1 cellular context compared by ENCODE assay signal in the genomic region with DNA sequence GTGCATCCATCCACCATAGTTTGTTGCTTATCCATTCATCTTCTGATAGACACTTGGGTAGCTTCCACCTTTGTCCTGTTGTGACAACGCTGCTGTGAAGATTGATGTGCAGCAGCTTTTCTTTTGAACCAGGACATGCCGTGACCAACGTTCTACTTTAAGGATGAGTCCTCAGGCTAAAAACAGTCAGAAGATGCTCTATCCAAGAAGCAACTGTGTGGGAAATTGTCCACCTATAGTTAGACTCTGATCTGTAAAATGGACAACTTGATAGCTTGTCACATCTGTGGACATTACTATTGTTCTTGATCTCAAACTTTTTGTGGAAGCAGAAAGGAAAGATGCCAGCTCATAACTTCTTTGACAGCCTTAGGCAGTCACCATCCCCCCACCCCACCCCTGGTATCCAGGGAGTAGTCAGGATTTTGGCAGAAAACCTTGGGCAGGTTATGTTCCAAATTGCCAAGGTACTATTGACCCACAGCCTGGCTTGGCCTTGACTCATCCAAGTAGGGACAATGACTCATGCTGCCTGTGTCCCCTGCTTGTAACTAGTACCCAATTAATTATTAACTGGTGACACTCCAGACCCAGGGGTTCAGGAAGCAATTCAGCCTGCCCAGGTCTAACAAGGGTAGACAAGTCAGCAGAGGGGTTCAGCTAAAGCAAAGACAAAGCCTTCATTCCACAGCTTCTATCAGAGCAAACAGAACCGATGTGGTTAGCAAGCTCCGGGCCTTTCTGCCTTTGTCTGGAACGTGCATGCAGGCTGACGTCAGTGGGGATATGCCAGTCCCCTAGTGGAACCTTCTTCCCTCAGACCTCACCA.
TF ChIP-seq lines count a peak whose summit lies in the region.

No MANE protein-coding gene starts in this region.

TF ChIP-seq in HepG2, 621 proteins besides CTCF, POLR2A, EP300 and RAD21 (continued from another document and continues in another):
- TF ChIP-seq, protein P1, sequence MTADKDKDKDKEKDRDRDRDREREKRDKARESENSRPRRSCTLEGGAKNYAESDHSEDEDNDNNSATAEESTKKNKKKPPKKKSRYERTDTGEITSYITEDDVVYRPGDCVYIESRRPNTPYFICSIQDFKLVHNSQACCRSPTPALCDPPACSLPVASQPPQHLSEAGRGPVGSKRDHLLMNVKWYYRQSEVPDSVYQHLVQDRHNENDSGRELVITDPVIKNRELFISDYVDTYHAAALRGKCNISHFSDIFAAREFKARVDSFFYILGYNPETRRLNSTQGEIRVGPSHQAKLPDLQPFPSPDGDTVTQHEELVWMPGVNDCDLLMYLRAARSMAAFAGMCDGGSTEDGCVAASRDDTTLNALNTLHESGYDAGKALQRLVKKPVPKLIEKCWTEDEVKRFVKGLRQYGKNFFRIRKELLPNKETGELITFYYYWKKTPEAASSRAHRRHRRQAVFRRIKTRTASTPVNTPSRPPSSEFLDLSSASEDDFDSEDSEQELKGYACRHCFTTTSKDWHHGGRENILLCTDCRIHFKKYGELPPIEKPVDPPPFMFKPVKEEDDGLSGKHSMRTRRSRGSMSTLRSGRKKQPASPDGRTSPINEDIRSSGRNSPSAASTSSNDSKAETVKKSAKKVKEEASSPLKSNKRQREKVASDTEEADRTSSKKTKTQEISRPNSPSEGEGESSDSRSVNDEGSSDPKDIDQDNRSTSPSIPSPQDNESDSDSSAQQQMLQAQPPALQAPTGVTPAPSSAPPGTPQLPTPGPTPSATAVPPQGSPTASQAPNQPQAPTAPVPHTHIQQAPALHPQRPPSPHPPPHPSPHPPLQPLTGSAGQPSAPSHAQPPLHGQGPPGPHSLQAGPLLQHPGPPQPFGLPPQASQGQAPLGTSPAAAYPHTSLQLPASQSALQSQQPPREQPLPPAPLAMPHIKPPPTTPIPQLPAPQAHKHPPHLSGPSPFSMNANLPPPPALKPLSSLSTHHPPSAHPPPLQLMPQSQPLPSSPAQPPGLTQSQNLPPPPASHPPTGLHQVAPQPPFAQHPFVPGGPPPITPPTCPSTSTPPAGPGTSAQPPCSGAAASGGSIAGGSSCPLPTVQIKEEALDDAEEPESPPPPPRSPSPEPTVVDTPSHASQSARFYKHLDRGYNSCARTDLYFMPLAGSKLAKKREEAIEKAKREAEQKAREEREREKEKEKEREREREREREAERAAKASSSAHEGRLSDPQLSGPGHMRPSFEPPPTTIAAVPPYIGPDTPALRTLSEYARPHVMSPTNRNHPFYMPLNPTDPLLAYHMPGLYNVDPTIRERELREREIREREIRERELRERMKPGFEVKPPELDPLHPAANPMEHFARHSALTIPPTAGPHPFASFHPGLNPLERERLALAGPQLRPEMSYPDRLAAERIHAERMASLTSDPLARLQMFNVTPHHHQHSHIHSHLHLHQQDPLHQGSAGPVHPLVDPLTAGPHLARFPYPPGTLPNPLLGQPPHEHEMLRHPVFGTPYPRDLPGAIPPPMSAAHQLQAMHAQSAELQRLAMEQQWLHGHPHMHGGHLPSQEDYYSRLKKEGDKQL (CRISPR knock-in tag; IDR thresholded peaks at IDR 0.05; ENCODE audit: low read depth) = peak; percentile 78
- TF ChIP-seq ZNF703 (CRISPR knock-in tag; IDR thresholded peaks at IDR 0.05; ENCODE audit: borderline replicate concordance) (no peak), HES4 (CRISPR knock-in tag; IDR thresholded peaks at IDR 0.05; ENCODE audit: borderline replicate concordance) (no peak), ZNF577 (CRISPR knock-in tag; IDR thresholded peaks at IDR 0.05; ENCODE audit: borderline replicate concordance, low read depth) (no peak), SOX6 (IDR thresholded peaks at IDR 0.05) (no peak), SOX6 (CRISPR knock-in tag; IDR thresholded peaks at IDR 0.05) (peak; percentile 99), ZNF75D (CRISPR knock-in tag; IDR thresholded peaks at IDR 0.05; ENCODE audit: borderline replicate concordance) (no peak), ZNF331 (CRISPR knock-in tag; IDR thresholded peaks at IDR 0.05) (peak; percentile 71), ZNF556 (CRISPR knock-in tag; IDR thresholded peaks at IDR 0.05; ENCODE audit: borderline replicate concordance) (no peak), ZNF180 (CRISPR knock-in tag; IDR thresholded peaks at IDR 0.05; ENCODE audit: borderline replicate concordance, low read depth) (no peak), ZMAT3 (CRISPR knock-in tag; conservative IDR thresholded peaks at IDR 0.05) (peak; percentile 72; the same call in 1 of the 2 replicates), TGIF2 (CRISPR knock-in tag; IDR thresholded peaks at IDR 0.05) (peak; percentile 91), SMC3 (IDR thresholded peaks at IDR 0.05; ENCODE audit: low read length) (0 out of 2 replicates have a peak, but pooled peaks have one; percentile 5), CEBPG (CRISPR knock-in tag; IDR thresholded peaks at IDR 0.05) (peak; percentile 65), FOXA3 (CRISPR knock-in tag; IDR thresholded peaks at IDR 0.05) (peak; percentile 85), MLLT10 (CRISPR knock-in tag; IDR thresholded peaks at IDR 0.05) (no peak), ZFP62 (CRISPR knock-in tag; IDR thresholded peaks at IDR 0.05) (no peak), KDM5A (IDR thresholded peaks at IDR 0.05; ENCODE audit: borderline replicate concordance, low read length) (no peak), GTF3A (CRISPR knock-in tag; conservative IDR thresholded peaks at IDR 0.05) (no peak)
- TF ChIP-seq, protein P2, sequence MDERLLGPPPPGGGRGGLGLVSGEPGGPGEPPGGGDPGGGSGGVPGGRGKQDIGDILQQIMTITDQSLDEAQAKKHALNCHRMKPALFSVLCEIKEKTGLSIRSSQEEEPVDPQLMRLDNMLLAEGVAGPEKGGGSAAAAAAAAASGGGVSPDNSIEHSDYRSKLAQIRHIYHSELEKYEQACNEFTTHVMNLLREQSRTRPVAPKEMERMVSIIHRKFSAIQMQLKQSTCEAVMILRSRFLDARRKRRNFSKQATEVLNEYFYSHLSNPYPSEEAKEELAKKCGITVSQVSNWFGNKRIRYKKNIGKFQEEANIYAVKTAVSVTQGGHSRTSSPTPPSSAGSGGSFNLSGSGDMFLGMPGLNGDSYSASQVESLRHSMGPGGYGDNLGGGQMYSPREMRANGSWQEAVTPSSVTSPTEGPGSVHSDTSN (CRISPR knock-in tag; IDR thresholded peaks at IDR 0.05) = no peak
- TF ChIP-seq, protein P3, sequence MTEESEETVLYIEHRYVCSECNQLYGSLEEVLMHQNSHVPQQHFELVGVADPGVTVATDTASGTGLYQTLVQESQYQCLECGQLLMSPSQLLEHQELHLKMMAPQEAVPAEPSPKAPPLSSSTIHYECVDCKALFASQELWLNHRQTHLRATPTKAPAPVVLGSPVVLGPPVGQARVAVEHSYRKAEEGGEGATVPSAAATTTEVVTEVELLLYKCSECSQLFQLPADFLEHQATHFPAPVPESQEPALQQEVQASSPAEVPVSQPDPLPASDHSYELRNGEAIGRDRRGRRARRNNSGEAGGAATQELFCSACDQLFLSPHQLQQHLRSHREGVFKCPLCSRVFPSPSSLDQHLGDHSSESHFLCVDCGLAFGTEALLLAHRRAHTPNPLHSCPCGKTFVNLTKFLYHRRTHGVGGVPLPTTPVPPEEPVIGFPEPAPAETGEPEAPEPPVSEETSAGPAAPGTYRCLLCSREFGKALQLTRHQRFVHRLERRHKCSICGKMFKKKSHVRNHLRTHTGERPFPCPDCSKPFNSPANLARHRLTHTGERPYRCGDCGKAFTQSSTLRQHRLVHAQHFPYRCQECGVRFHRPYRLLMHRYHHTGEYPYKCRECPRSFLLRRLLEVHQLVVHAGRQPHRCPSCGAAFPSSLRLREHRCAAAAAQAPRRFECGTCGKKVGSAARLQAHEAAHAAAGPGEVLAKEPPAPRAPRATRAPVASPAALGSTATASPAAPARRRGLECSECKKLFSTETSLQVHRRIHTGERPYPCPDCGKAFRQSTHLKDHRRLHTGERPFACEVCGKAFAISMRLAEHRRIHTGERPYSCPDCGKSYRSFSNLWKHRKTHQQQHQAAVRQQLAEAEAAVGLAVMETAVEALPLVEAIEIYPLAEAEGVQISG (CRISPR knock-in tag; IDR thresholded peaks at IDR 0.05) = peak; percentile 64
- TF ChIP-seq, protein P4, sequence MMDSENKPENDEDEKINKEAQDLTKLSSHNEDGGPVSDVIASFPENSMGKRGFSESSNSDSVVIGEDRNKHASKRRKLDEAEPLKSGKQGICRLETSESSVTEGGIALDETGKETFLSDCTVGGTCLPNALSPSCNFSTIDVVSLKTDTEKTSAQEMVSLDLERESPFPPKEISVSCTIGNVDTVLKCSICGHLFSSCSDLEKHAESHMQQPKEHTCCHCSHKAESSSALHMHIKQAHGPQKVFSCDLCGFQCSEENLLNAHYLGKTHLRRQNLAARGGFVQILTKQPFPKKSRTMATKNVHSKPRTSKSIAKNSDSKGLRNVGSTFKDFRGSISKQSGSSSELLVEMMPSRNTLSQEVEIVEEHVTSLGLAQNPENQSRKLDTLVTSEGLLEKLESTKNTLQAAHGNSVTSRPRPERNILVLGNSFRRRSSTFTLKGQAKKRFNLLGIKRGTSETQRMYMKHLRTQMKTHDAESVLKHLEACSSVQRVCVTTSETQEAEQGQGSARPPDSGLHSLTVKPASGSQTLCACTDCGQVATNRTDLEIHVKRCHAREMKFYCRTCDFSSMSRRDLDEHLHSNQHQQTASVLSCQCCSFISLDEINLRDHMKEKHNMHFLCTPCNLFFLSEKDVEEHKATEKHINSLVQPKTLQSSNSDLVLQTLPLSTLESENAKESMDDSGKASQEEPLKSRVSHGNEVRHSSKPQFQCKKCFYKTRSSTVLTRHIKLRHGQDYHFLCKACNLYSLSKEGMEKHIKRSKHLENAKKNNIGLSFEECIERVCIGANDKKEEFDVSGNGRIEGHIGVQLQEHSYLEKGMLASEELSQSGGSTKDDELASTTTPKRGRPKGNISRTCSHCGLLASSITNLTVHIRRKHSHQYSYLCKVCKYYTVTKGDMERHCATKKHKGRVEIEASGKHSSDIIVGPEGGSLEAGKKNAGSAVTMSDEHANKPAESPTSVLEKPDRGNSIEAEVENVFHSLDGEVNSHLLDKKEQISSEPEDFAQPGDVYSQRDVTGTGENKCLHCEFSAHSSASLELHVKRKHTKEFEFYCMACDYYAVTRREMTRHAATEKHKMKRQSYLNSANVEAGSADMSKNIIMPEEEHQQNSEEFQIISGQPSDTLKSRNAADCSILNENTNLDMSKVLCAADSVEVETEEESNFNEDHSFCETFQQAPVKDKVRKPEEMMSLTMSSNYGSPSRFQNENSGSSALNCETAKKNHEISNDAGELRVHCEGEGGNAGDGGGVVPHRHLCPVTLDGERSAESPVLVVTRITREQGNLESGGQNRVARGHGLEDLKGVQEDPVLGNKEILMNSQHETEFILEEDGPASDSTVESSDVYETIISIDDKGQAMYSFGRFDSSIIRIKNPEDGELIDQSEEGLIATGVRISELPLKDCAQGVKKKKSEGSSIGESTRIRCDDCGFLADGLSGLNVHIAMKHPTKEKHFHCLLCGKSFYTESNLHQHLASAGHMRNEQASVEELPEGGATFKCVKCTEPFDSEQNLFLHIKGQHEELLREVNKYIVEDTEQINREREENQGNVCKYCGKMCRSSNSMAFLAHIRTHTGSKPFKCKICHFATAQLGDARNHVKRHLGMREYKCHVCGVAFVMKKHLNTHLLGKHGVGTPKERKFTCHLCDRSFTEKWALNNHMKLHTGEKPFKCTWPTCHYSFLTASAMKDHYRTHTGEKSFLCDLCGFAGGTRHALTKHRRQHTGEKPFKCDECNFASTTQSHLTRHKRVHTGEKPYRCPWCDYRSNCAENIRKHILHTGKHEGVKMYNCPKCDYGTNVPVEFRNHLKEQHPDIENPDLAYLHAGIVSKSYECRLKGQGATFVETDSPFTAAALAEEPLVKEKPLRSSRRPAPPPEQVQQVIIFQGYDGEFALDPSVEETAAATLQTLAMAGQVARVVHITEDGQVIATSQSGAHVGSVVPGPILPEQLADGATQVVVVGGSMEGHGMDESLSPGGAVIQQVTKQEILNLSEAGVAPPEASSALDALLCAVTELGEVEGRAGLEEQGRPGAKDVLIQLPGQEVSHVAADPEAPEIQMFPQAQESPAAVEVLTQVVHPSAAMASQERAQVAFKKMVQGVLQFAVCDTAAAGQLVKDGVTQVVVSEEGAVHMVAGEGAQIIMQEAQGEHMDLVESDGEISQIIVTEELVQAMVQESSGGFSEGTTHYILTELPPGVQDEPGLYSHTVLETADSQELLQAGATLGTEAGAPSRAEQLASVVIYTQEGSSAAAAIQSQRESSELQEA (CRISPR knock-in tag; IDR thresholded peaks at IDR 0.05; ENCODE audit: not compliant biosample characterization) = no peak
- TF ChIP-seq, protein P5, sequence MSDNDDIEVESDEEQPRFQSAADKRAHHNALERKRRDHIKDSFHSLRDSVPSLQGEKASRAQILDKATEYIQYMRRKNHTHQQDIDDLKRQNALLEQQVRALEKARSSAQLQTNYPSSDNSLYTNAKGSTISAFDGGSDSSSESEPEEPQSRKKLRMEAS (IDR thresholded peaks at IDR 0.05) = peak; percentile 65; the same call in 1 of the 2 replicates
- TF ChIP-seq, protein P6, sequence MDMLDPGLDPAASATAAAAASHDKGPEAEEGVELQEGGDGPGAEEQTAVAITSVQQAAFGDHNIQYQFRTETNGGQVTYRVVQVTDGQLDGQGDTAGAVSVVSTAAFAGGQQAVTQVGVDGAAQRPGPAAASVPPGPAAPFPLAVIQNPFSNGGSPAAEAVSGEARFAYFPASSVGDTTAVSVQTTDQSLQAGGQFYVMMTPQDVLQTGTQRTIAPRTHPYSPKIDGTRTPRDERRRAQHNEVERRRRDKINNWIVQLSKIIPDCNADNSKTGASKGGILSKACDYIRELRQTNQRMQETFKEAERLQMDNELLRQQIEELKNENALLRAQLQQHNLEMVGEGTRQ (IDR thresholded peaks at IDR 0.05; ENCODE audit: low read depth, low read length) = no peak
- TF ChIP-seq, protein P6 (CRISPR knock-in tag; IDR thresholded peaks at IDR 0.05; ENCODE audit: borderline replicate concordance) = no peak; the same call in 1 of the 2 replicates
- TF ChIP-seq, protein P7, sequence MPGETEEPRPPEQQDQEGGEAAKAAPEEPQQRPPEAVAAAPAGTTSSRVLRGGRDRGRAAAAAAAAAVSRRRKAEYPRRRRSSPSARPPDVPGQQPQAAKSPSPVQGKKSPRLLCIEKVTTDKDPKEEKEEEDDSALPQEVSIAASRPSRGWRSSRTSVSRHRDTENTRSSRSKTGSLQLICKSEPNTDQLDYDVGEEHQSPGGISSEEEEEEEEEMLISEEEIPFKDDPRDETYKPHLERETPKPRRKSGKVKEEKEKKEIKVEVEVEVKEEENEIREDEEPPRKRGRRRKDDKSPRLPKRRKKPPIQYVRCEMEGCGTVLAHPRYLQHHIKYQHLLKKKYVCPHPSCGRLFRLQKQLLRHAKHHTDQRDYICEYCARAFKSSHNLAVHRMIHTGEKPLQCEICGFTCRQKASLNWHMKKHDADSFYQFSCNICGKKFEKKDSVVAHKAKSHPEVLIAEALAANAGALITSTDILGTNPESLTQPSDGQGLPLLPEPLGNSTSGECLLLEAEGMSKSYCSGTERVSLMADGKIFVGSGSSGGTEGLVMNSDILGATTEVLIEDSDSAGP (CRISPR knock-in tag; IDR thresholded peaks at IDR 0.05; ENCODE audit: borderline replicate concordance) = peak; percentile 39; the same call in 1 of the 2 replicates
